Comparison of ENCODE assay signal across 17 cellular contexts in genomic region chr15:56817266-56817665, GRCh38.
DNase-seq lines count a peak whose midpoint lies in the region; ATAC-seq and TF ChIP-seq lines count a peak whose summit lies in the region.
"Had no signal": no experiment of that assay in that cellular context is flagged by ENCODE, and none has a peak within 500 bp of the region (broad histone marks: within the 10 kb centered on the region; RNA-seq: fewer than 3 reads in every experiment).

No MANE protein-coding gene starts in this region.

- TF ChIP-seq CTCF in foreskin fibroblast (IDR thresholded peaks at IDR 0.05; ENCODE audit: low read depth, low read length) = no peak

- no peak overlapping the region for H3K27ac Mint-ChIP-seq in stimulated activated naive B cell treated with anti-CD40 and anti-IgM and Interleukin-4, amounts not matched to agents 10 μg/mL and 1 μg/mL and 100 μg/mL, for 72 hours
- H3K27ac Mint-ChIP-seq: activated naive CD8-positive, alpha-beta T cell treated with anti-CD3 and anti-CD28 coated beads for 36 hours; effector memory CD8-positive, alpha-beta T cell had no signal

- peak; percentile 13 for DNase-seq in NCI-H2171 treated with DMSO at 0.1 percent for 48 hours (lab: John Stamatoyannopoulos, UW)
- no peak for DNase-seq in NCI-H2171 (lab: John Stamatoyannopoulos, UW)
- DNase-seq in SW480 (ENCODE audit: low spot score) = peak; percentile 4
- peak; percentile 46 to 64 for DNase-seq in foreskin fibroblast
- DNase-seq in smooth muscle cell of the brain vasculature (ENCODE audit: low read depth, low spot score) = peak; percentile 46
- DNase-seq in stimulated activated naive B cell treated with anti-CD40 and anti-IgM and Interleukin-4, amounts not matched to agents 10 μg/mL and 1 μg/mL and 100 μg/mL, for 72 hours = no peak
- no peak for DNase-seq in Kasumi-1 (lab: John Stamatoyannopoulos, UW)
- no peak for DNase-seq in NCI-H1105 (lab: John Stamatoyannopoulos, UW)
- DNase-seq: activated naive CD8-positive, alpha-beta T cell treated with anti-CD3 and anti-CD28 coated beads for 36 hours; DMS79 treated with DMSO at 0.1 percent for 48 hours; effector memory CD8-positive, alpha-beta T cell; mucosa of descending colon; NCI-H1417 treated with DMSO at 0.1 percent for 48 hours; PC-9; T1000 had no signal

- no peaks in the 10 kb centered on the region for H3K9me3 Mint-ChIP-seq in stimulated activated naive B cell treated with anti-CD40 and anti-IgM and Interleukin-4, amounts not matched to agents 10 μg/mL and 1 μg/mL and 100 μg/mL, for 72 hours
- H3K9me3 Mint-ChIP-seq: activated naive CD8-positive, alpha-beta T cell treated with anti-CD3 and anti-CD28 coated beads for 36 hours; effector memory CD8-positive, alpha-beta T cell had no signal

- H3K4me3 Mint-ChIP-seq in stimulated activated naive B cell treated with anti-CD40 and anti-IgM and Interleukin-4, amounts not matched to agents 10 μg/mL and 1 μg/mL and 100 μg/mL, for 72 hours = no peak overlapping the region
- H3K4me3 Mint-ChIP-seq: activated naive CD8-positive, alpha-beta T cell treated with anti-CD3 and anti-CD28 coated beads for 36 hours; effector memory CD8-positive, alpha-beta T cell had no signal

- no peak overlapping the region for H3K4me3 ChIP-seq in foreskin fibroblast (ENCODE audit: low read depth in 1 of 2, low read length in 2 of 2)
- H3K4me3 ChIP-seq: mucosa of descending colon, PC-9, tibial nerve had no signal

- H3K4me1 Mint-ChIP-seq in stimulated activated naive B cell treated with anti-CD40 and anti-IgM and Interleukin-4, amounts not matched to agents 10 μg/mL and 1 μg/mL and 100 μg/mL, for 72 hours = peaks cover 4 to 10% of the 10 kb centered on the region in 2 donors
- H3K4me1 Mint-ChIP-seq: activated naive CD8-positive, alpha-beta T cell treated with anti-CD3 and anti-CD28 coated beads for 36 hours had no signal

- no peaks in the 10 kb centered on the region for H3K27me3 Mint-ChIP-seq in stimulated activated naive B cell treated with anti-CD40 and anti-IgM and Interleukin-4, amounts not matched to agents 10 μg/mL and 1 μg/mL and 100 μg/mL, for 72 hours
- H3K27me3 Mint-ChIP-seq: activated naive CD8-positive, alpha-beta T cell treated with anti-CD3 and anti-CD28 coated beads for 36 hours; effector memory CD8-positive, alpha-beta T cell had no signal

- no peak for ATAC-seq in stimulated activated naive B cell treated with anti-CD40 and anti-IgM and Interleukin-4, amounts not matched to agents 10 μg/mL and 1 μg/mL and 100 μg/mL, for 72 hours (replicated peaks)
- ATAC-seq: effector memory CD8-positive, alpha-beta T cell; mucosa of descending colon; sciatic nerve had no signal

- no peaks in the 10 kb centered on the region for H3K36me3 Mint-ChIP-seq in stimulated activated naive B cell treated with anti-CD40 and anti-IgM and Interleukin-4, amounts not matched to agents 10 μg/mL and 1 μg/mL and 100 μg/mL, for 72 hours
- H3K36me3 Mint-ChIP-seq: activated naive CD8-positive, alpha-beta T cell treated with anti-CD3 and anti-CD28 coated beads for 36 hours had no signal

Comparison
In these comparisons a context has a peak if more than half of its experiments do, and no peak if none do; other contexts are left out.
1. DNase-seq: peak in NCI-H2171 treated with DMSO at 0.1 percent for 48 hours (single experiment), SW480 (single experiment), foreskin fibroblast (2 of 2) and smooth muscle cell of the brain vasculature (single experiment); none in NCI-H2171 (single experiment), stimulated activated naive B cell treated with anti-CD40 and anti-IgM and Interleukin-4, amounts not matched to agents 10 μg/mL and 1 μg/mL and 100 μg/mL, for 72 hours (single experiment), Kasumi-1 (0 of 2) and NCI-H1105 (single experiment).